In the genomic region with DNA sequence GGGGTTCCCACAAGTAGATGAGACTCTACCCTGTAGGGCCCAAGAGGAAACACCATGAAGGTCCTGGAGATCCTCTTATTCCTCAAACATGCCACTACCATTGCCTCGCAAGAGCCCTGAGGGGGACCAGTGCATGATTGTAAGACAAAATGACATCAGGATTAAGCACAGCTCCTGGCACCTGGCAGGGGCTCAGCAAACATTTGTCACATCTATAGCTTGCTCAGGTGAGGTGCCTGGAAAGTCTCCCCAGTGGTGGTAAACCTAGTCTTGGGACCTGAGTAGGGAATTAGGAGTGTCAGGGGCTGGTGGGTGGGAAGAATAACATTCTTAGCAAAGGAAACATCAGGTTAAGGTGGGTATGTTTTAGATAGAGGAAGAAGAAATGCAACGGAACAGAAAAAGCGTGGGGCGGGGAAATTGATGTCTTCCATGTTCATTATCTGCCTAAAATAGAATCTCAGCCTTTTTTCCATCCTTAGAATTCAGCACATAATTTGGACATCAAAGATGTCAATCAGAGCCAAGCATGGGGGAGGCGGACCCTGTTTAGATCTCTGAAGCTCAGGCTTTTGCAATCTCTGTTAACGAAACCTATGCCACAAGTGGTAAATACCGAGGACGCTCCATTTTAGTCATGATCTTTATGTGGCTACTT, we compare ENCODE assay signal across 8 cellular contexts. TPM values are rescaled to one million over a fixed set of nuclear protein-coding genes. Genes with fewer than 3 reads are reported as not detected.
DNase-seq lines count a peak whose midpoint lies in the region; ATAC-seq, FAIRE-seq and TF ChIP-seq lines count a peak whose summit lies in the region.

No MANE protein-coding gene starts in this region.

- dilution Hi-C loops in keratinocyte (cut with MboI; ENCODE audit: extremely low pct_ligation_motif_present, low sequenced_read_pairs): no loop called here

- in situ Hi-C loops in GM13977 (cut with MboI; ENCODE audit: low pct_unique_long_range_greater_than_20kb, low sequenced_read_pairs, unreplicated experiment): loop anchor here (10.0 kb wide), 1 partner anchor 210 kb away; no protein-coding TSS in a partner anchor

- no peak overlapping the region for H3K27ac Mint-ChIP-seq in activated naive CD4-positive, alpha-beta T cell treated with anti-CD3 and anti-CD28 coated beads, Interleukin-2, amount 50 U/mL, for 24 hours

- no peak for FAIRE-seq in keratinocyte (lab: Jason Lieb, UNC)

- no peaks in the 10 kb centered on the region for H3K9me2 ChIP-seq in HCT116 (ENCODE audit: insufficient read depth)

- H3K36me3 ChIP-seq in ACC112 (ENCODE audit: insufficient read depth, low read length) (no peaks in the 10 kb centered on the region), HCT116 (ENCODE audit: control insufficient read depth in 1 of 2, insufficient read depth in 2 of 2, low read length in 2 of 2) (no peaks in the 10 kb centered on the region), keratinocyte (ENCODE audit: control insufficient read depth in 2 of 2, extremely low read depth in 1 of 2, insufficient read depth in 2 of 2, low read length in 2 of 2) (no peaks in the 10 kb centered on the region), suprapubic skin (no peaks in the 10 kb centered on the region)

- TF ChIP-seq EP300 in suprapubic skin (IDR thresholded peaks at IDR 0.05): no peak

- H3K4me2 ChIP-seq in HCT116 (ENCODE audit: low read length) (peak overlapping the region; percentile 96), keratinocyte (ENCODE audit: control insufficient read depth, extremely low read depth, insufficient read depth, low read depth, low read length) (peak overlapping the region; percentile 75)

- H3K4me1 ChIP-seq in ACC112 (ENCODE audit: control insufficient read depth, insufficient read depth, low read length, unreplicated experiment): peaks cover 7% of the 10 kb centered on the region
- H3K4me1 ChIP-seq in HCT116 (ENCODE audit: control insufficient read depth in 1 of 2, insufficient read depth in 2 of 2, low read length in 2 of 2): peaks cover 8 to 16% of the 10 kb centered on the region in 2 experiments
- peaks cover 5% of the 10 kb centered on the region for H3K4me1 ChIP-seq in keratinocyte (ENCODE audit: control insufficient read depth, extremely low read depth, insufficient read depth, low read length)
- peaks cover 19% of the 10 kb centered on the region for H3K4me1 ChIP-seq in suprapubic skin

- H3K27me3 Mint-ChIP-seq in activated naive CD4-positive, alpha-beta T cell treated with anti-CD3 and anti-CD28 coated beads, Interleukin-2, amount 50 U/mL, for 24 hours: no peaks in the 10 kb centered on the region

- BruUV-seq in HCT116 (replicated peaks; lab: Mats Ljungman, UMichigan): TSS peak; percentile 65

- no peaks in the 10 kb centered on the region for H4K20me1 ChIP-seq in HCT116 (ENCODE audit: insufficient read depth)
- H4K20me1 ChIP-seq in keratinocyte (ENCODE audit: control insufficient read depth, extremely low read depth, insufficient read depth, low read length): no peaks in the 10 kb centered on the region

- WGBS in suprapubic skin: 10% methylated on average over 8 of the region's 8 CpGs

- TF ChIP-seq POLR2A in HCT116 (IDR thresholded peaks at IDR 0.05; ENCODE audit: borderline replicate concordance, extremely low read depth, insufficient read depth, insufficient read length) (no peak), suprapubic skin (IDR thresholded peaks at IDR 0.05) (no peak)

- H3K27me3 ChIP-seq in ACC112 (ENCODE audit: insufficient read depth, low read length) (peaks cover 5% of the 10 kb centered on the region; the same call in 1 of the 2 replicates), HCT116 (ENCODE audit: insufficient read depth, low read length) (no peaks in the 10 kb centered on the region), keratinocyte (ENCODE audit: control insufficient read depth, extremely low read depth, insufficient read depth, low read length) (peaks cover 19% of the 10 kb centered on the region), suprapubic skin (no peaks in the 10 kb centered on the region)

- H3K79me2 ChIP-seq in ACC112 (ENCODE audit: control insufficient read depth, insufficient read depth, low read length, unreplicated experiment) (no peaks in the 10 kb centered on the region), HCT116 (ENCODE audit: insufficient read depth, low read length) (no peaks in the 10 kb centered on the region), keratinocyte (ENCODE audit: control insufficient read depth, insufficient read depth, low read length) (no peaks in the 10 kb centered on the region)

- H3K4me3 ChIP-seq in ACC112 (ENCODE audit: low read depth, low read length): peak overlapping the region; percentile 78
- peak overlapping the region; percentile 45 to 64 for H3K4me3 ChIP-seq in HCT116 (replicated peaks in 1 of 2; ENCODE audit: low read depth in 1 of 2, low read length in 2 of 2)
- peak overlapping the region in 2 of 3 experiments; percentile 44 to 47 for H3K4me3 ChIP-seq in keratinocyte (ENCODE audit: control insufficient read depth in 2 of 3, extremely low read depth in 1 of 3, insufficient read depth in 2 of 3, low read depth in 1 of 3, low read length in 3 of 3)
- H3K4me3 ChIP-seq in suprapubic skin: peak overlapping the region; percentile 68

- peak overlapping the region; percentile 60 for H2AFZ ChIP-seq in ACC112 (ENCODE audit: low read length, unreplicated experiment)
- peak overlapping the region; percentile 99 for H2AFZ ChIP-seq in HCT116 (ENCODE audit: low read depth, low read length, poor library complexity, severe bottlenecking)
- no peak overlapping the region for H2AFZ ChIP-seq in keratinocyte (ENCODE audit: control insufficient read depth, low read length)

- no peak for TF ChIP-seq RAD21 in HCT116 (IDR thresholded peaks at IDR 0.05; ENCODE audit: low read depth)

- no peaks in the 10 kb centered on the region for H3K9me3 ChIP-seq in HCT116 (ENCODE audit: control insufficient read depth in 1 of 2, insufficient read depth in 1 of 2, low read depth in 1 of 2, low read length in 2 of 2)
- no peaks in the 10 kb centered on the region for H3K9me3 ChIP-seq in keratinocyte (ENCODE audit: control insufficient read depth, low read depth, low read length)
- H3K9me3 ChIP-seq in suprapubic skin: no peaks in the 10 kb centered on the region

- POLR2A ChIA-PET in HCT116 (lab: Charles Lee): no interaction called here

- H3K4me1 Mint-ChIP-seq in activated naive CD4-positive, alpha-beta T cell treated with anti-CD3 and anti-CD28 coated beads, Interleukin-2, amount 50 U/mL, for 24 hours: peaks cover 16% of the 10 kb centered on the region

- DNase-seq in HCT116 (ENCODE audit: low read depth, low spot score): no peak
- no peak for DNase-seq in keratinocyte (ENCODE audit: low read depth, low spot score)
- DNase-seq in suprapubic skin (ENCODE audit: low spot score in 2 of 2): no peak
- DNase-seq in GM13977 (ENCODE audit: low spot score): no peak

- H3K9me1 ChIP-seq in keratinocyte (ENCODE audit: control insufficient read depth, extremely low read depth, insufficient read depth, low read length): no peaks in the 10 kb centered on the region

- intact Hi-C loops in HCT116 (cut with micrococcal nuclease): no loop called here

- CTCF ChIA-PET in HCT116 (lab: Charles Lee): interaction anchor here (1.4 kb wide), 1 partner anchor 8 kb away, joined by 5 read pairs; no protein-coding TSS in a partner anchor

- H3K27ac ChIP-seq in ACC112 (ENCODE audit: low read depth, low read length) (no peak overlapping the region), HCT116 (ENCODE audit: low read depth, low read length) (no peak overlapping the region), keratinocyte (ENCODE audit: control insufficient read depth, insufficient read depth, low read length) (no peak overlapping the region), suprapubic skin (no peak overlapping the region)

- no peaks in the 10 kb centered on the region for H3K36me3 Mint-ChIP-seq in activated naive CD4-positive, alpha-beta T cell treated with anti-CD3 and anti-CD28 coated beads, Interleukin-2, amount 50 U/mL, for 24 hours

- RAD21 ChIA-PET in HCT116 (lab: Charles Lee; ENCODE audit: low non-redundant PET in 1 of 2, low total read pairs in 2 of 2, uncharacterized antibody in 2 of 2, unreplicated experiment in 2 of 2): no interaction called here

- peak overlapping the region; percentile 89 for H3K4me3 Mint-ChIP-seq in activated naive CD4-positive, alpha-beta T cell treated with anti-CD3 and anti-CD28 coated beads, Interleukin-2, amount 50 U/mL, for 24 hours

- H3K9me3 Mint-ChIP-seq in activated naive CD4-positive, alpha-beta T cell treated with anti-CD3 and anti-CD28 coated beads, Interleukin-2, amount 50 U/mL, for 24 hours: no peaks in the 10 kb centered on the region

- TF ChIP-seq CTCF in HCT116 (IDR thresholded peaks at IDR 0.05 in 2 of 3, conservative IDR thresholded peaks at IDR 0.05 in 1 of 3; ENCODE audit: borderline replicate concordance in 1 of 3, insufficient read depth in 1 of 3, low read depth in 2 of 3, low read length in 2 of 3): no peak
- no peak for TF ChIP-seq CTCF in keratinocyte (optimal IDR thresholded peaks at IDR 0.05 in 1 of 3, IDR thresholded peaks at IDR 0.05 in 1 of 3, conservative IDR thresholded peaks at IDR 0.05 in 1 of 3; ENCODE audit: extremely low read depth in 1 of 3, insufficient read depth in 2 of 3, low read length in 3 of 3)
- no peak for TF ChIP-seq CTCF in suprapubic skin (IDR thresholded peaks at IDR 0.05)
- no peak for TF ChIP-seq CTCF in GM13977 (IDR thresholded peaks at IDR 0.05; ENCODE audit: extremely low read depth, insufficient read depth, missing control alignments)

- ATAC-seq in HCT116 (no peak), GM18520 (IDR thresholded peaks at IDR 0.05; ENCODE audit: unreplicated experiment) (no peak), HG03196 (IDR thresholded peaks at IDR 0.05; ENCODE audit: unreplicated experiment) (no peak)

- H3K9ac ChIP-seq in HCT116 (ENCODE audit: low read length): peak overlapping the region; percentile 46; the same call in 1 of the 2 replicates
- H3K9ac ChIP-seq in keratinocyte (ENCODE audit: control insufficient read depth, extremely low read depth, insufficient read depth, low read length): no peak overlapping the region

TF ChIP-seq in HCT116, 20 proteins besides CTCF, POLR2A, EP300 and RAD21 (continues in another document):
- no peak for TF ChIP-seq EZH2phosphoT487 (IDR thresholded peaks at IDR 0.05; ENCODE audit: borderline replicate concordance)

RNA-seq across cellular contexts. Expression of gene YPEL1, which starts 0.9 kb away (rescaled TPM):
- total RNA-seq in HCT116 (2021; ENCODE audit: unreplicated experiment): 3.1 TPM
- 2.0 and 2.9 TPM in 2 replicates for polyA plus RNA-seq in HCT116 (2012)
- 0.03 to 0.05 TPM in 2 of 3 replicates, not detected in the other for polyA plus RNA-seq in keratinocyte
- polyA plus RNA-seq in keratinocyte (2011; ENCODE audit: low read depth): not detected
- 0.17 TPM in 1 of 2 replicates, not detected in the other for polyA plus RNA-seq in keratinocyte (2011; cell fraction: cytosol; rRNA removed)
- 0.03 TPM in 1 of 2 replicates, not detected in the other for polyA plus RNA-seq in keratinocyte (2011; cell fraction: nucleus; rRNA removed)
- polyA plus RNA-seq in keratinocyte (2012; ENCODE audit: low replicate concordance): 0.17 TPM in 1 of 2 replicates, not detected in the other
- not detected in 3 replicates for polyA minus RNA-seq in keratinocyte
- polyA minus RNA-seq in keratinocyte (2011; cell fraction: cytosol; rRNA and poly(A)+ RNA removed): not detected
- not detected in 2 replicates for polyA minus RNA-seq in keratinocyte (2011; cell fraction: nucleus; rRNA and poly(A)+ RNA removed)
- 1 to 10 TPM; 1.5 to 5.1 (median 2.4) TPM for total RNA-seq in suprapubic skin
